In the genomic region with DNA sequence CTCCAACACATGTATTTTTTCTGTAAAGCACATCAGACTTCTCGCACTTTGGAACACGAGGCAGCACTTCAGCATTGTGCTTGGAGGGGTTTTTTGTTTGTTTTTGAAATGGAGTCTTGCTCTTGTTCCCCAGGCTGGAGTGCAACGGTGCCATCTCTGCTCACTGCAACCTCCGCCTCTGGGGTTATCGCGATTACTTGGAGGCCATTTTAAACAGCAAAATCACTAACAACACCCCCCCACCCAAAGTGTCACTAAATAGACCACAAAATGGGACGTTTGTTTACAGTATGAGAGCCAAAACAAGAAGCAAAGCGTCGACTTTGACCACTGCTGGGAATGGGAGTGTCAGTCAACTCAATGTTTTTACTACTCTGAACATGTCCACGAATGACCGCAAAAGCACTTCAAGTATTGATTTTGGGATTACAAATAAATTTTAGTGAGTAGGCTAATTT, we compare ENCODE assay signal across 24 cellular contexts.
"Had no signal": no experiment of that assay in that cellular context is flagged by ENCODE, and none has a peak within 500 bp of the region (broad histone marks: within the 10 kb centered on the region; RNA-seq: fewer than 3 reads in every experiment).

No MANE protein-coding gene starts in this region.

- DNase-seq: activated CD4-positive, CD25-positive, alpha-beta regulatory T cell treated with anti-CD3 and anti-CD28 coated beads, Interleukin-2, amount 50 U/mL, for 72 hours; activated CD8-positive, alpha-beta memory T cell treated with anti-CD3 and anti-CD28 coated beads, Interleukin-2, amount 50 U/mL, for 4 hours; activated T-cell treated with anti-CD3 and anti-CD28 coated beads, Interleukin-2, amount 50 U/mL, for 24 hours; adrenal gland; central memory CD4-positive, alpha-beta T cell; dermis blood vessel endothelial cell; effector CD8-positive, alpha-beta T cell; foreskin keratinocyte; left colon; lower lobe of right lung; naive B cell; sigmoid colon; stimulated activated CD4-positive, alpha-beta T cell treated with anti-CD3 and anti-CD28 coated beads, Interleukin-2, amount 100 ng/mL, for 48 hours; stimulated activated CD8-positive, alpha-beta memory T cell treated with anti-CD3 and anti-CD28 coated beads, Interleukin-4, amount 100 ng/mL, for 48 hours; stimulated activated naive B cell treated with anti-CD40 and anti-IgM and Interleukin-4, amounts not matched to agents 10 μg/mL and 1 μg/mL and 100 μg/mL, for 72 hours; transverse colon; WERI-Rb-1 had no signal

- H3K9me3 Mint-ChIP-seq: activated T-helper 17 cell treated with anti-CD3 and anti-CD28 coated beads, Interleukin-2, amount 50 U/mL, for 72 hours had no signal

- H3K4me3 ChIP-seq: adrenal gland, lower lobe of right lung, sigmoid colon, smooth muscle cell, transverse colon, vagina had no signal

- FAIRE-seq: astrocyte, keratinocyte, TTC549 had no signal

- H3K4me1 ChIP-seq: adrenal gland, foreskin keratinocyte, lower lobe of right lung, vagina had no signal

- H3K27ac Mint-ChIP-seq: activated naive CD8-positive, alpha-beta T cell; activated T-cell treated with anti-CD3 and anti-CD28 coated beads, Interleukin-2, amount 50 U/mL, for 24 hours; activated T-helper 17 cell treated with anti-CD3 and anti-CD28 coated beads, Interleukin-2, amount 50 U/mL, for 72 hours; stimulated activated naive B cell treated with anti-CD40 and anti-IgM and Interleukin-4, amounts not matched to agents 10 μg/mL and 1 μg/mL and 100 μg/mL, for 72 hours had no signal

- H3K27me3 ChIP-seq: adrenal gland, vagina had no signal

- H3K36me3 Mint-ChIP-seq: activated naive CD8-positive, alpha-beta T cell had no signal

- H3K4me3 Mint-ChIP-seq: activated naive CD8-positive, alpha-beta T cell; activated T-cell treated with anti-CD3 and anti-CD28 coated beads, Interleukin-2, amount 50 U/mL, for 24 hours; activated T-helper 17 cell treated with anti-CD3 and anti-CD28 coated beads, Interleukin-2, amount 50 U/mL, for 72 hours; stimulated activated naive B cell treated with anti-CD40 and anti-IgM and Interleukin-4, amounts not matched to agents 10 μg/mL and 1 μg/mL and 100 μg/mL, for 72 hours had no signal

- H3K36me3 ChIP-seq: adrenal gland, lower lobe of right lung, sigmoid colon, transverse colon, vagina, WERI-Rb-1 had no signal

- H3K27ac ChIP-seq: adrenal gland, foreskin keratinocyte, lower lobe of right lung, sigmoid colon, transverse colon, vagina, WERI-Rb-1 had no signal

- H3K9me3 ChIP-seq: adrenal gland, lower lobe of right lung, sigmoid colon, transverse colon, vagina had no signal

- H3K4me2 ChIP-seq: smooth muscle cell had no signal

- H3K27me3 Mint-ChIP-seq: activated T-helper 17 cell treated with anti-CD3 and anti-CD28 coated beads, Interleukin-2, amount 50 U/mL, for 72 hours; naive B cell; stimulated activated naive B cell treated with anti-CD40 and anti-IgM and Interleukin-4, amounts not matched to agents 10 μg/mL and 1 μg/mL and 100 μg/mL, for 72 hours had no signal
